ENCODE assay signal across 9 cellular contexts in the genomic region with DNA sequence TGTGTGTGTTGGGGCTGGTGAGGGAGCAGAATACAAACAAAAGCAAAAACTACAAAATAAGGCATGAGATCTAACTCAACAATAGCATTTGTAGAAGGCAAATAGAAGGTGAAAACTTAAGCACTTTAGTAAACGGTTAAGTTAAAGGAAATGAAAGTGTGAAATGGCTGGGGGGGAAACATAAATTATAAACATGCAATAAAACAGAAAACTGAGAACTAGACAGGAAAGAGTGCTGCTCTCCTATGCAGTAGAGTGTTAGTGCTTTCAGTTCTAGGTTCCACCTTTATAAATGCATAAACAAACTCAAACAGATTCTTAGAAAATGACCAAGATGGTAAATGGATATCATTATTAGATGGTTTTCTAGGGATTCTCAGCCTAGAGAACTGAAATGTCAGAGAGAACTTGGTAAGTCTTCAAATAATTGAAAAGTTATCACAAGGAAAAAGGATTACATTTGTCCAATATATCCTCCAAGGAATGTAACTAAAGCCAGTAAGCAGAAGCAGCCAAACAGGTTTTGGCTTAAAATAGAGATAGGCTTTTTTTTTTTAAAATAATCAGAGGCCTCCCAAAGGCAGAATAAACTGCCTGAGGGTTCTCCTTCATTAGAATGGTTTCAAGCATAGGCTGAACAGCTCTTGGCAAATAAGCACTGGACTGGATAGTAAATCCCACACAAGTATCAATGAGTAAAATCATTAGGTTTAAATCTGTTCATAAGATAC. TPM values are rescaled to one million over a fixed set of nuclear protein-coding genes. Genes with fewer than 3 reads are reported as not detected.
A peak's percentile ranks its signal among the peaks of the same experiment; 100 is the strongest.
DNase-seq lines count a peak whose midpoint lies in the region; ATAC-seq, FAIRE-seq and TF ChIP-seq lines count a peak whose summit lies in the region.
"Had no signal": no experiment of that assay in that cellular context is flagged by ENCODE, and none has a peak within 500 bp of the region (broad histone marks: within the 10 kb centered on the region; RNA-seq: fewer than 3 reads in every experiment).

No MANE protein-coding gene starts in this region.

- H3K4me1 Mint-ChIP-seq in activated naive CD8-positive, alpha-beta T cell treated with anti-CD3 and anti-CD28 coated beads for 36 hours, result peaks cover 60% of the 10 kb centered on the region

- TF ChIP-seq POLR2A in Peyer's patch (IDR thresholded peaks at IDR 0.05), result no peak

- FAIRE-seq in HTR-8/SVneo (lab: Jason Lieb, UNC), result no peak

- H3K9me3 ChIP-seq in Peyer's patch, result no peaks in the 10 kb centered on the region

- H3K36me3 Mint-ChIP-seq in activated naive CD8-positive, alpha-beta T cell treated with anti-CD3 and anti-CD28 coated beads for 36 hours, result peaks cover 28% of the 10 kb centered on the region

- H3K27ac Mint-ChIP-seq in activated naive CD8-positive, alpha-beta T cell treated with anti-CD3 and anti-CD28 coated beads for 36 hours, result peak overlapping the region; percentile 73

- H3K4me3 Mint-ChIP-seq in activated naive CD8-positive, alpha-beta T cell treated with anti-CD3 and anti-CD28 coated beads for 36 hours, result peak overlapping the region; percentile 62

- peak; percentile 26 for ATAC-seq in GM19468 (IDR thresholded peaks at IDR 0.05; ENCODE audit: extremely low read depth, unreplicated experiment)
- peak; percentile 40 for ATAC-seq in HG03439 (IDR thresholded peaks at IDR 0.05; ENCODE audit: unreplicated experiment)

- no peaks in the 10 kb centered on the region for H3K9me3 Mint-ChIP-seq in activated naive CD8-positive, alpha-beta T cell treated with anti-CD3 and anti-CD28 coated beads for 36 hours

- TF ChIP-seq CTCF in Peyer's patch (IDR thresholded peaks at IDR 0.05), result no peak

- no peaks in the 10 kb centered on the region for H3K27me3 Mint-ChIP-seq in activated naive CD8-positive, alpha-beta T cell treated with anti-CD3 and anti-CD28 coated beads for 36 hours

- no peak overlapping the region for H3K27ac ChIP-seq in Peyer's patch

- no peak overlapping the region for H3K4me3 ChIP-seq in Peyer's patch

- H3K27me3 ChIP-seq in Peyer's patch, result no peaks in the 10 kb centered on the region

- peaks cover 0 to 4% (median 0%) of the 10 kb centered on the region in 3 donors for H3K36me3 ChIP-seq in Peyer's patch

- DNase-seq in DMS53 treated with DMSO at 0.1 percent for 48 hours (lab: John Stamatoyannopoulos, UW; ENCODE audit: unreplicated experiment) (peak; percentile 5), Peyer's patch (no peak), HK-2 (ENCODE audit: unreplicated experiment) (no peak), HUDEP-2 (lab: John Stamatoyannopoulos, UW; ENCODE audit: unreplicated experiment in 76 of 76) (no peak), HTR-8/SVneo (ENCODE audit: insufficient read length, low spot score) (no peak)
- no peak for DNase-seq in activated naive CD8-positive, alpha-beta T cell treated with anti-CD3 and anti-CD28 coated beads for 36 hours
- DNase-seq: activated CD4-positive, alpha-beta T cell treated with anti-CD3 and anti-CD28 coated beads, Interleukin-2, amount 50 U/mL, for 1 hour had no signal

- peaks cover 0 to 9% (median 0%) of the 10 kb centered on the region in 4 donors for H3K4me1 ChIP-seq in Peyer's patch

RNA-seq across cellular contexts. Expression of a gene that starts 23.3 kb away (rescaled TPM):
- 10 to 100 TPM; 60.0 to 60.7 TPM for total RNA-seq in activated naive CD8-positive, alpha-beta T cell treated with anti-CD3 and anti-CD28 coated beads for 36 hours
- 10 to 100 TPM; 34.8 to 96.6 (median 44.5) TPM for total RNA-seq in Peyer's patch
